ENCODE assay signal across 29 cellular contexts in genomic region chr14:103227076-103227475, GRCh38.
"Had no signal": no experiment of that assay in that cellular context is flagged by ENCODE, and none has a peak within 500 bp of the region (broad histone marks: within the 10 kb centered on the region; RNA-seq: fewer than 3 reads in every experiment).

No MANE protein-coding gene starts in this region.

- H3K27ac ChIP-seq: left ventricle myocardium inferior, neural progenitor cell, pancreas, prostate gland, skin epidermis, stomach, testis, thyroid gland, transverse colon, upper lobe of left lung had no signal

- DNase-seq: hypothalamus; immature natural killer cell; kidney; left colon; left ventricle myocardium inferior; mesendoderm; naive B cell; natural killer cell; nephron progenitor cell; pancreas; retina; right cardiac atrium; stimulated activated CD4-positive, alpha-beta T cell treated with anti-CD3 and anti-CD28 coated beads, Interleukin-12 subunit alpha, Interleukin-12 subunit beta, amount 100 ng/mL, for 4 hours; stimulated activated CD4-positive, alpha-beta T cell treated with anti-CD3 and anti-CD28 coated beads, Interleukin-15, amount 100 ng/mL, for 24 hours; stimulated activated CD4-positive, alpha-beta T cell treated with anti-CD3 and anti-CD28 coated beads, Interleukin-2, amount 100 ng/mL, for 24 hours; stimulated activated CD4-positive, alpha-beta T cell treated with anti-CD3 and anti-CD28 coated beads, Interleukin-4, amount 100 ng/mL, for 1 hour; stimulated activated naive B cell treated with anti-CD40 and anti-IgM and Interleukin-4, amounts not matched to agents 10 μg/mL and 1 μg/mL and 100 μg/mL, for 72 hours; stimulated activated naive CD8-positive, alpha-beta T cell treated with anti-CD3 and anti-CD28 coated beads, Interleukin-15, Interleukin-2, amounts not matched to agents 100 U/mL and 50 U/mL, for 24 hours; stomach; testis; thyroid gland; transverse colon had no signal

- ATAC-seq: left colon; natural killer cell; pancreas; right cardiac atrium; sciatic nerve; stimulated activated naive B cell treated with anti-CD40 and anti-IgM and Interleukin-4, amounts not matched to agents 10 μg/mL and 1 μg/mL and 100 μg/mL, for 72 hours; stimulated activated naive CD8-positive, alpha-beta T cell treated with anti-CD3 and anti-CD28 coated beads, Interleukin-15, Interleukin-2, amounts not matched to agents 100 U/mL and 50 U/mL, for 24 hours had no signal

- H3K4me1 ChIP-seq: left ventricle myocardium inferior, pancreas, prostate gland, testis, thyroid gland, upper lobe of left lung had no signal

- H3K27ac Mint-ChIP-seq: mesothelial cell of epicardium; naive B cell; natural killer cell; nephron progenitor cell; neural progenitor cell; stimulated activated naive B cell treated with anti-CD40 and anti-IgM and Interleukin-4, amounts not matched to agents 10 μg/mL and 1 μg/mL and 100 μg/mL, for 72 hours had no signal

- H3K36me3 Mint-ChIP-seq: immature natural killer cell; mesothelial cell of epicardium; naive B cell; natural killer cell; neural progenitor cell; stimulated activated naive B cell treated with anti-CD40 and anti-IgM and Interleukin-4, amounts not matched to agents 10 μg/mL and 1 μg/mL and 100 μg/mL, for 72 hours had no signal

- H3K36me3 ChIP-seq: left ventricle myocardium inferior, neural progenitor cell, pancreas, prostate gland, stomach, thyroid gland, transverse colon, upper lobe of left lung had no signal

- H3K27me3 ChIP-seq: pancreas, testis, thyroid gland, upper lobe of left lung had no signal

- H3K4me1 Mint-ChIP-seq: immature natural killer cell; mesothelial cell of epicardium; naive B cell; natural killer cell; stimulated activated naive B cell treated with anti-CD40 and anti-IgM and Interleukin-4, amounts not matched to agents 10 μg/mL and 1 μg/mL and 100 μg/mL, for 72 hours had no signal

- H3K4me3 ChIP-seq: left ventricle myocardium inferior, lung, neural progenitor cell, pancreas, prostate gland, skin epidermis, stomach, testis, thyroid gland, transverse colon, upper lobe of left lung had no signal

- H3K4me3 Mint-ChIP-seq: immature natural killer cell; mesothelial cell of epicardium; naive B cell; natural killer cell; nephron progenitor cell; neural progenitor cell; stimulated activated naive B cell treated with anti-CD40 and anti-IgM and Interleukin-4, amounts not matched to agents 10 μg/mL and 1 μg/mL and 100 μg/mL, for 72 hours had no signal

- H3K9me3 ChIP-seq: left ventricle myocardium inferior, pancreas, prostate gland, stomach, testis, thyroid gland, transverse colon, upper lobe of left lung had no signal

- H3K9me3 Mint-ChIP-seq: immature natural killer cell; mesothelial cell of epicardium; naive B cell; natural killer cell; nephron progenitor cell; neural progenitor cell; stimulated activated naive B cell treated with anti-CD40 and anti-IgM and Interleukin-4, amounts not matched to agents 10 μg/mL and 1 μg/mL and 100 μg/mL, for 72 hours had no signal
